In genomic region chr5:149731617-149732400, GRCh38 we compare ENCODE assay signal across 1 cellular context.
TF ChIP-seq lines count a peak whose summit lies in the region.

No MANE protein-coding gene starts in this region.

TF ChIP-seq in K562, 482 proteins besides CTCF, POLR2A, EP300 and RAD21 (continued from another document and continues in another):
- no peak for TF ChIP-seq MXD1 (CRISPR knock-in tag; IDR thresholded peaks at IDR 0.05; ENCODE audit: borderline replicate concordance, poor library complexity, severe bottlenecking)
- TF ChIP-seq CLOCK (CRISPR knock-in tag; IDR thresholded peaks at IDR 0.05; ENCODE audit: borderline replicate concordance): no peak
- no peak for TF ChIP-seq KAT8 (IDR thresholded peaks at IDR 0.05; ENCODE audit: low read depth)
- TF ChIP-seq SNRNP70 (optimal IDR thresholded peaks at IDR 0.05; ENCODE audit: low read depth, low read length): no peak
- TF ChIP-seq MXI1 (IDR thresholded peaks at IDR 0.05; ENCODE audit: low read depth, low read length): no peak
- no peak for TF ChIP-seq NR1H2 (CRISPR knock-in tag; IDR thresholded peaks at IDR 0.05)
- peak; percentile 81 for TF ChIP-seq FIP1L1 (IDR thresholded peaks at IDR 0.05; ENCODE audit: low read depth, low read length, poor library complexity, severe bottlenecking)
- TF ChIP-seq EP400 (IDR thresholded peaks at IDR 0.05): peak; percentile 38; the same call in 1 of the 2 replicates
- no peak for TF ChIP-seq BCL6 (CRISPR knock-in tag; IDR thresholded peaks at IDR 0.05)
- 0 out of 2 replicates have a peak, but pooled peaks have one; percentile 12 for TF ChIP-seq GABPB1 (CRISPR knock-in tag; IDR thresholded peaks at IDR 0.05)
- TF ChIP-seq TCF7L2 (IDR thresholded peaks at IDR 0.05; ENCODE audit: low read depth, low read length): no peak
- TF ChIP-seq ZNF764 (CRISPR knock-in tag; IDR thresholded peaks at IDR 0.05; ENCODE audit: low read depth): no peak
- TF ChIP-seq, protein P1, sequence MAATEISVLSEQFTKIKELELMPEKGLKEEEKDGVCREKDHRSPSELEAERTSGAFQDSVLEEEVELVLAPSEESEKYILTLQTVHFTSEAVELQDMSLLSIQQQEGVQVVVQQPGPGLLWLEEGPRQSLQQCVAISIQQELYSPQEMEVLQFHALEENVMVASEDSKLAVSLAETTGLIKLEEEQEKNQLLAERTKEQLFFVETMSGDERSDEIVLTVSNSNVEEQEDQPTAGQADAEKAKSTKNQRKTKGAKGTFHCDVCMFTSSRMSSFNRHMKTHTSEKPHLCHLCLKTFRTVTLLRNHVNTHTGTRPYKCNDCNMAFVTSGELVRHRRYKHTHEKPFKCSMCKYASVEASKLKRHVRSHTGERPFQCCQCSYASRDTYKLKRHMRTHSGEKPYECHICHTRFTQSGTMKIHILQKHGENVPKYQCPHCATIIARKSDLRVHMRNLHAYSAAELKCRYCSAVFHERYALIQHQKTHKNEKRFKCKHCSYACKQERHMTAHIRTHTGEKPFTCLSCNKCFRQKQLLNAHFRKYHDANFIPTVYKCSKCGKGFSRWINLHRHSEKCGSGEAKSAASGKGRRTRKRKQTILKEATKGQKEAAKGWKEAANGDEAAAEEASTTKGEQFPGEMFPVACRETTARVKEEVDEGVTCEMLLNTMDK (IDR thresholded peaks at IDR 0.05; ENCODE audit: borderline replicate concordance, insufficient read depth, low read depth, low read length, poor library complexity, severe bottlenecking): no peak
- TF ChIP-seq ZNF518B (CRISPR knock-in tag; IDR thresholded peaks at IDR 0.05): no peak
- peak; percentile 67 for TF ChIP-seq ATF7 (IDR thresholded peaks at IDR 0.05)
- TF ChIP-seq PML (IDR thresholded peaks at IDR 0.05; ENCODE audit: low read length): peak; percentile 13; the same call in 1 of the 2 replicates
- TF ChIP-seq CSDE1 (IDR thresholded peaks at IDR 0.05): no peak
- TF ChIP-seq ZNF184 (CRISPR knock-in tag; IDR thresholded peaks at IDR 0.05): no peak
- TF ChIP-seq NFATC3 (IDR thresholded peaks at IDR 0.05): no peak
- TF ChIP-seq, protein P2, sequence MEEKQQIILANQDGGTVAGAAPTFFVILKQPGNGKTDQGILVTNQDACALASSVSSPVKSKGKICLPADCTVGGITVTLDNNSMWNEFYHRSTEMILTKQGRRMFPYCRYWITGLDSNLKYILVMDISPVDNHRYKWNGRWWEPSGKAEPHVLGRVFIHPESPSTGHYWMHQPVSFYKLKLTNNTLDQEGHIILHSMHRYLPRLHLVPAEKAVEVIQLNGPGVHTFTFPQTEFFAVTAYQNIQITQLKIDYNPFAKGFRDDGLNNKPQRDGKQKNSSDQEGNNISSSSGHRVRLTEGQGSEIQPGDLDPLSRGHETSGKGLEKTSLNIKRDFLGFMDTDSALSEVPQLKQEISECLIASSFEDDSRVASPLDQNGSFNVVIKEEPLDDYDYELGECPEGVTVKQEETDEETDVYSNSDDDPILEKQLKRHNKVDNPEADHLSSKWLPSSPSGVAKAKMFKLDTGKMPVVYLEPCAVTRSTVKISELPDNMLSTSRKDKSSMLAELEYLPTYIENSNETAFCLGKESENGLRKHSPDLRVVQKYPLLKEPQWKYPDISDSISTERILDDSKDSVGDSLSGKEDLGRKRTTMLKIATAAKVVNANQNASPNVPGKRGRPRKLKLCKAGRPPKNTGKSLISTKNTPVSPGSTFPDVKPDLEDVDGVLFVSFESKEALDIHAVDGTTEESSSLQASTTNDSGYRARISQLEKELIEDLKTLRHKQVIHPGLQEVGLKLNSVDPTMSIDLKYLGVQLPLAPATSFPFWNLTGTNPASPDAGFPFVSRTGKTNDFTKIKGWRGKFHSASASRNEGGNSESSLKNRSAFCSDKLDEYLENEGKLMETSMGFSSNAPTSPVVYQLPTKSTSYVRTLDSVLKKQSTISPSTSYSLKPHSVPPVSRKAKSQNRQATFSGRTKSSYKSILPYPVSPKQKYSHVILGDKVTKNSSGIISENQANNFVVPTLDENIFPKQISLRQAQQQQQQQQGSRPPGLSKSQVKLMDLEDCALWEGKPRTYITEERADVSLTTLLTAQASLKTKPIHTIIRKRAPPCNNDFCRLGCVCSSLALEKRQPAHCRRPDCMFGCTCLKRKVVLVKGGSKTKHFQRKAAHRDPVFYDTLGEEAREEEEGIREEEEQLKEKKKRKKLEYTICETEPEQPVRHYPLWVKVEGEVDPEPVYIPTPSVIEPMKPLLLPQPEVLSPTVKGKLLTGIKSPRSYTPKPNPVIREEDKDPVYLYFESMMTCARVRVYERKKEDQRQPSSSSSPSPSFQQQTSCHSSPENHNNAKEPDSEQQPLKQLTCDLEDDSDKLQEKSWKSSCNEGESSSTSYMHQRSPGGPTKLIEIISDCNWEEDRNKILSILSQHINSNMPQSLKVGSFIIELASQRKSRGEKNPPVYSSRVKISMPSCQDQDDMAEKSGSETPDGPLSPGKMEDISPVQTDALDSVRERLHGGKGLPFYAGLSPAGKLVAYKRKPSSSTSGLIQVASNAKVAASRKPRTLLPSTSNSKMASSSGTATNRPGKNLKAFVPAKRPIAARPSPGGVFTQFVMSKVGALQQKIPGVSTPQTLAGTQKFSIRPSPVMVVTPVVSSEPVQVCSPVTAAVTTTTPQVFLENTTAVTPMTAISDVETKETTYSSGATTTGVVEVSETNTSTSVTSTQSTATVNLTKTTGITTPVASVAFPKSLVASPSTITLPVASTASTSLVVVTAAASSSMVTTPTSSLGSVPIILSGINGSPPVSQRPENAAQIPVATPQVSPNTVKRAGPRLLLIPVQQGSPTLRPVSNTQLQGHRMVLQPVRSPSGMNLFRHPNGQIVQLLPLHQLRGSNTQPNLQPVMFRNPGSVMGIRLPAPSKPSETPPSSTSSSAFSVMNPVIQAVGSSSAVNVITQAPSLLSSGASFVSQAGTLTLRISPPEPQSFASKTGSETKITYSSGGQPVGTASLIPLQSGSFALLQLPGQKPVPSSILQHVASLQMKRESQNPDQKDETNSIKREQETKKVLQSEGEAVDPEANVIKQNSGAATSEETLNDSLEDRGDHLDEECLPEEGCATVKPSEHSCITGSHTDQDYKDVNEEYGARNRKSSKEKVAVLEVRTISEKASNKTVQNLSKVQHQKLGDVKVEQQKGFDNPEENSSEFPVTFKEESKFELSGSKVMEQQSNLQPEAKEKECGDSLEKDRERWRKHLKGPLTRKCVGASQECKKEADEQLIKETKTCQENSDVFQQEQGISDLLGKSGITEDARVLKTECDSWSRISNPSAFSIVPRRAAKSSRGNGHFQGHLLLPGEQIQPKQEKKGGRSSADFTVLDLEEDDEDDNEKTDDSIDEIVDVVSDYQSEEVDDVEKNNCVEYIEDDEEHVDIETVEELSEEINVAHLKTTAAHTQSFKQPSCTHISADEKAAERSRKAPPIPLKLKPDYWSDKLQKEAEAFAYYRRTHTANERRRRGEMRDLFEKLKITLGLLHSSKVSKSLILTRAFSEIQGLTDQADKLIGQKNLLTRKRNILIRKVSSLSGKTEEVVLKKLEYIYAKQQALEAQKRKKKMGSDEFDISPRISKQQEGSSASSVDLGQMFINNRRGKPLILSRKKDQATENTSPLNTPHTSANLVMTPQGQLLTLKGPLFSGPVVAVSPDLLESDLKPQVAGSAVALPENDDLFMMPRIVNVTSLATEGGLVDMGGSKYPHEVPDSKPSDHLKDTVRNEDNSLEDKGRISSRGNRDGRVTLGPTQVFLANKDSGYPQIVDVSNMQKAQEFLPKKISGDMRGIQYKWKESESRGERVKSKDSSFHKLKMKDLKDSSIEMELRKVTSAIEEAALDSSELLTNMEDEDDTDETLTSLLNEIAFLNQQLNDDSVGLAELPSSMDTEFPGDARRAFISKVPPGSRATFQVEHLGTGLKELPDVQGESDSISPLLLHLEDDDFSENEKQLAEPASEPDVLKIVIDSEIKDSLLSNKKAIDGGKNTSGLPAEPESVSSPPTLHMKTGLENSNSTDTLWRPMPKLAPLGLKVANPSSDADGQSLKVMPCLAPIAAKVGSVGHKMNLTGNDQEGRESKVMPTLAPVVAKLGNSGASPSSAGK (IDR thresholded peaks at IDR 0.05): no peak
- TF ChIP-seq, protein P3, sequence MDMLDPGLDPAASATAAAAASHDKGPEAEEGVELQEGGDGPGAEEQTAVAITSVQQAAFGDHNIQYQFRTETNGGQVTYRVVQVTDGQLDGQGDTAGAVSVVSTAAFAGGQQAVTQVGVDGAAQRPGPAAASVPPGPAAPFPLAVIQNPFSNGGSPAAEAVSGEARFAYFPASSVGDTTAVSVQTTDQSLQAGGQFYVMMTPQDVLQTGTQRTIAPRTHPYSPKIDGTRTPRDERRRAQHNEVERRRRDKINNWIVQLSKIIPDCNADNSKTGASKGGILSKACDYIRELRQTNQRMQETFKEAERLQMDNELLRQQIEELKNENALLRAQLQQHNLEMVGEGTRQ (CRISPR knock-in tag; IDR thresholded peaks at IDR 0.05): no peak; the same call in 1 of the 2 replicates
- TF ChIP-seq FOXP1 (CRISPR knock-in tag; IDR thresholded peaks at IDR 0.05): no peak
- TF ChIP-seq SNIP1 (IDR thresholded peaks at IDR 0.05; ENCODE audit: low read depth): no peak
- no peak for TF ChIP-seq MAFF (IDR thresholded peaks at IDR 0.05; ENCODE audit: low read length)
- peak; percentile 86; the same call in 1 of the 2 replicates for TF ChIP-seq ZNF282 (CRISPR knock-in tag; IDR thresholded peaks at IDR 0.05)
- TF ChIP-seq CHD1 (IDR thresholded peaks at IDR 0.05; ENCODE audit: low read length): peak; percentile 60
- 0 out of 2 replicates have a peak, but pooled peaks have one; percentile 33 for TF ChIP-seq ZBTB17 (CRISPR knock-in tag; IDR thresholded peaks at IDR 0.05)
- TF ChIP-seq TARDBP (IDR thresholded peaks at IDR 0.05): peak; percentile 70; the same call in 1 of the 2 replicates
- TF ChIP-seq NRF1 (conservative IDR thresholded peaks at IDR 0.05 in 1 of 2, IDR thresholded peaks at IDR 0.05 in 1 of 2): peak; percentile 71 to 75
- no peak for TF ChIP-seq ZNF561 (CRISPR knock-in tag; conservative IDR thresholded peaks at IDR 0.05)
- peak; percentile 66; the same call in 1 of the 2 replicates for TF ChIP-seq ZNF263 (CRISPR knock-in tag; IDR thresholded peaks at IDR 0.05; ENCODE audit: borderline replicate concordance)
- no peak for TF ChIP-seq ZC3H8 (IDR thresholded peaks at IDR 0.05)
- TF ChIP-seq, protein P4, sequence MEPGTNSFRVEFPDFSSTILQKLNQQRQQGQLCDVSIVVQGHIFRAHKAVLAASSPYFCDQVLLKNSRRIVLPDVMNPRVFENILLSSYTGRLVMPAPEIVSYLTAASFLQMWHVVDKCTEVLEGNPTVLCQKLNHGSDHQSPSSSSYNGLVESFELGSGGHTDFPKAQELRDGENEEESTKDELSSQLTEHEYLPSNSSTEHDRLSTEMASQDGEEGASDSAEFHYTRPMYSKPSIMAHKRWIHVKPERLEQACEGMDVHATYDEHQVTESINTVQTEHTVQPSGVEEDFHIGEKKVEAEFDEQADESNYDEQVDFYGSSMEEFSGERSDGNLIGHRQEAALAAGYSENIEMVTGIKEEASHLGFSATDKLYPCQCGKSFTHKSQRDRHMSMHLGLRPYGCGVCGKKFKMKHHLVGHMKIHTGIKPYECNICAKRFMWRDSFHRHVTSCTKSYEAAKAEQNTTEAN (CRISPR knock-in tag; IDR thresholded peaks at IDR 0.05): no peak
- peak in 1 of 2 experiments; percentile 29; a peak in 2 of 4 replicates for TF ChIP-seq RCOR1 (IDR thresholded peaks at IDR 0.05; ENCODE audit: borderline replicate concordance in 1 of 2, low read depth in 2 of 2, low read length in 2 of 2)
- no peak for TF ChIP-seq HMG20B (CRISPR knock-in tag; IDR thresholded peaks at IDR 0.05)
- no peak for TF ChIP-seq TCF7 (IDR thresholded peaks at IDR 0.05; ENCODE audit: borderline replicate concordance)
- TF ChIP-seq SP1 (CRISPR knock-in tag; IDR thresholded peaks at IDR 0.05): peak; percentile 57; the same call in 1 of the 2 replicates
- TF ChIP-seq TAL1 (IDR thresholded peaks at IDR 0.05): no peak
- peak; percentile 92 for TF ChIP-seq MTA1 (IDR thresholded peaks at IDR 0.05; ENCODE audit: borderline replicate concordance)
- no peak for TF ChIP-seq POLR2AphosphoS2 (IDR thresholded peaks at IDR 0.05; ENCODE audit: low read length)
